ENCODE assay signal across 12 cellular contexts in the genomic region with DNA sequence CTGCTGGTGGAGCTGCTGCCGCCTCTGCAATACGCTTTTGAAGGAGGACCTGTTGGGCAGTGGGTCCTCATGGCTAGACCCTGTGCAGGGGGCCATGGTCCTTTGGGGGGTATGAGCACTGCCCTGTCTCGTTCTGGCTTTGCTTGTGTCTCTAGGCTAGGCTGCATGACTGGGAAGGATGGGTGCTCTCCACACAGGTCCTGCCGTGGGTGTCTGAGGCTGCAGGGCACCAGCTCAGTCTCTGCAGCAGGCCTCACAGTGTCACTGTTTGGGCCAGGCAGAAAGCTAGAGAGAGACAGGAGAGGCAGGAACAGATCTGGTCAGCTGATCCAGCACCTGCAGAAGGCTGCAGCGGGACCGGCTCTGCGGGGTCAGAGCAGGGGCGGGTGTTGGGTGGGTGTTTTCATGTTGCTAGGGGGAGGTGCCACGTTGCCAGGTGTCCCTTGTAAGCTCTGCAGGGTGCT.
DNase-seq lines count a peak whose midpoint lies in the region; ATAC-seq, FAIRE-seq and TF ChIP-seq lines count a peak whose summit lies in the region.
"Had no signal": no experiment of that assay in that cellular context is flagged by ENCODE, and none has a peak within 500 bp of the region (broad histone marks: within the 10 kb centered on the region; RNA-seq: fewer than 3 reads in every experiment).

No MANE protein-coding gene starts in this region.

- FAIRE-seq in HTR-8/SVneo (lab: Jason Lieb, UNC) = no peak
- FAIRE-seq: TTC549 had no signal

- CTCF ChIA-PET in activated CD8-positive, alpha-beta T cell treated with anti-CD3 and anti-CD28 coated beads for 36 hours (lab: Charles Lee) = interaction anchor here (2.5 to 6.2 kb wide), 2 partner anchors 7 to 20 kb away, joined by 10 to 48 read pairs; no protein-coding TSS in a partner anchor

- intact Hi-C loops in activated CD8-positive, alpha-beta T cell treated with anti-CD3 and anti-CD28 coated beads for 36 hours (cut with micrococcal nuclease) = no loop called here

- H3K27ac Mint-ChIP-seq in activated CD8-positive, alpha-beta T cell treated with anti-CD3 and anti-CD28 coated beads for 36 hours = no peak overlapping the region
- peak overlapping the region in 2 of 3 experiments; percentile 32 to 50 for H3K27ac Mint-ChIP-seq in nephron

- ATAC-seq in HG03342 (IDR thresholded peaks at IDR 0.05; ENCODE audit: unreplicated experiment) = peak; percentile 39
- peak; percentile 31 for ATAC-seq in activated CD8-positive, alpha-beta T cell treated with anti-CD3 and anti-CD28 coated beads for 36 hours
- no peak for ATAC-seq in HG02938 (IDR thresholded peaks at IDR 0.05; ENCODE audit: unreplicated experiment)
- ATAC-seq: psoas muscle had no signal

- peaks cover 39% of the 10 kb centered on the region for H3K4me1 Mint-ChIP-seq in activated CD8-positive, alpha-beta T cell treated with anti-CD3 and anti-CD28 coated beads for 36 hours (ENCODE audit: low read depth)
- peaks cover 37% of the 10 kb centered on the region for H3K4me1 Mint-ChIP-seq in nephron

- DNase-seq in DMS79 treated with DMSO at 0.1 percent for 48 hours (lab: John Stamatoyannopoulos, UW) = peak; percentile 60
- DNase-seq in DMS79 (lab: John Stamatoyannopoulos, UW) = no peak
- DNase-seq in activated CD8-positive, alpha-beta T cell treated with anti-CD3 and anti-CD28 coated beads for 36 hours = peak; percentile 67
- no peak for DNase-seq in HTR-8/SVneo (ENCODE audit: insufficient read length, low spot score)
- DNase-seq in erythroblast (lab: John Stamatoyannopoulos, UW) = no peak
- DNase-seq: 8988T, MM.1S, psoas muscle had no signal

- H3K36me3 Mint-ChIP-seq in activated CD8-positive, alpha-beta T cell treated with anti-CD3 and anti-CD28 coated beads for 36 hours (ENCODE audit: low read depth) = peaks cover 3% of the 10 kb centered on the region
- H3K36me3 Mint-ChIP-seq in nephron (ENCODE audit: low read depth) = peaks cover 7% of the 10 kb centered on the region

- POLR2A ChIA-PET in activated CD8-positive, alpha-beta T cell treated with anti-CD3 and anti-CD28 coated beads for 36 hours (lab: Charles Lee) = interaction anchor here (0.6 to 0.9 kb wide), 2 partner anchors 9 to 292 kb away, joined by 3 read pairs; no protein-coding TSS in a partner anchor

- no peak overlapping the region for H3K4me3 Mint-ChIP-seq in activated CD8-positive, alpha-beta T cell treated with anti-CD3 and anti-CD28 coated beads for 36 hours
- no peak overlapping the region for H3K4me3 Mint-ChIP-seq in nephron

- TF ChIP-seq POLR2A in erythroblast (IDR thresholded peaks at IDR 0.05; ENCODE audit: low read length) = no peak

- H3K9me3 Mint-ChIP-seq in activated CD8-positive, alpha-beta T cell treated with anti-CD3 and anti-CD28 coated beads for 36 hours = no peaks in the 10 kb centered on the region
- no peaks in the 10 kb centered on the region for H3K9me3 Mint-ChIP-seq in nephron

- no peaks in the 10 kb centered on the region for H3K27me3 Mint-ChIP-seq in activated CD8-positive, alpha-beta T cell treated with anti-CD3 and anti-CD28 coated beads for 36 hours
- H3K27me3 Mint-ChIP-seq in nephron (ENCODE audit: low read depth) = peaks cover 12% of the 10 kb centered on the region

- no peak for TF ChIP-seq CTCF in activated CD8-positive, alpha-beta T cell treated with anti-CD3 and anti-CD28 coated beads for 36 hours (IDR thresholded peaks at IDR 0.05)
- no peak for TF ChIP-seq CTCF in nephron (IDR thresholded peaks at IDR 0.05; ENCODE audit: unreplicated experiment in 3 of 3)

Comparison
In these comparisons a context has a peak if more than half of its experiments do, and no peak if none do; other contexts are left out.
1. DNase-seq: peak in DMS79 treated with DMSO at 0.1 percent for 48 hours (single experiment) and activated CD8-positive, alpha-beta T cell treated with anti-CD3 and anti-CD28 coated beads for 36 hours (single experiment); none in DMS79 (single experiment), HTR-8/SVneo (single experiment) and erythroblast (0 of 2).